ENCODE assay signal across 17 cellular contexts in genomic region chr2:9365498-9366019, GRCh38. TPM values are rescaled to one million over a fixed set of nuclear protein-coding genes. Genes with fewer than 3 reads are reported as not detected.
DNase-seq lines count a peak whose midpoint lies in the region; ATAC-seq, FAIRE-seq and TF ChIP-seq lines count a peak whose summit lies in the region.
"Had no signal": no experiment of that assay in that cellular context is flagged by ENCODE, and none has a peak within 500 bp of the region (broad histone marks: within the 10 kb centered on the region; RNA-seq: fewer than 3 reads in every experiment).

No MANE protein-coding gene starts in this region.

- peak; percentile 37 to 49 for ATAC-seq in right cardiac atrium
- peak; percentile 10 for ATAC-seq in naive thymus-derived CD4-positive, alpha-beta T cell
- peak; percentile 16 for ATAC-seq in aorta (ENCODE audit: low FRiP score)
- ATAC-seq in pancreas: no peak

- no peaks in the 10 kb centered on the region for H3K27me3 Mint-ChIP-seq in endodermal cell (ENCODE audit: insufficient read depth)
- H3K27me3 Mint-ChIP-seq in naive thymus-derived CD4-positive, alpha-beta T cell: peaks cover 0 to 23% (median 10%) of the 10 kb centered on the region in 5 donors

- H3K27ac ChIP-seq in right cardiac atrium (ENCODE audit: low read length) (no peak overlapping the region), left ventricle myocardium inferior (replicated peaks) (no peak overlapping the region), endodermal cell (ENCODE audit: low read depth, low read length) (no peak overlapping the region), aorta (ENCODE audit: low read depth in 1 of 2, low read length in 2 of 2) (no peak overlapping the region), pancreas (no peak overlapping the region)
- H3K27ac ChIP-seq in naive thymus-derived CD4-positive, alpha-beta T cell (ENCODE audit: low read depth, low read length): no peak overlapping the region

- peak overlapping the region; percentile 81 for H3K27ac Mint-ChIP-seq in endodermal cell
- H3K27ac Mint-ChIP-seq in naive thymus-derived CD4-positive, alpha-beta T cell: no peak overlapping the region
- H3K27ac Mint-ChIP-seq: CD4-positive, CD25-positive, alpha-beta regulatory T cell had no signal

- H3K9ac ChIP-seq in endodermal cell (ENCODE audit: extremely low read depth, low read length, poor library complexity, severe bottlenecking): no peak overlapping the region

- H3K4me3 Mint-ChIP-seq in endodermal cell: no peak overlapping the region
- H3K4me3 Mint-ChIP-seq in naive thymus-derived CD4-positive, alpha-beta T cell: no peak overlapping the region
- H3K4me3 Mint-ChIP-seq: CD4-positive, CD25-positive, alpha-beta regulatory T cell had no signal

- H3K27me3 ChIP-seq in right cardiac atrium (ENCODE audit: control insufficient read depth, insufficient read depth) (no peaks in the 10 kb centered on the region), left ventricle myocardium inferior (ENCODE audit: low read depth) (no peaks in the 10 kb centered on the region), endodermal cell (ENCODE audit: control insufficient read depth, insufficient read depth, low read length, poor library complexity, severe bottlenecking) (no peaks in the 10 kb centered on the region), aorta (ENCODE audit: control insufficient read depth in 1 of 2, insufficient read depth in 2 of 2, low read length in 1 of 2) (no peaks in the 10 kb centered on the region), pancreas (no peaks in the 10 kb centered on the region)
- H3K27me3 ChIP-seq in naive thymus-derived CD4-positive, alpha-beta T cell (ENCODE audit: control insufficient read depth in 2 of 2, insufficient read depth in 2 of 2, low read length in 2 of 2): no peaks in the 10 kb centered on the region

- H3K4me1 ChIP-seq in right cardiac atrium (ENCODE audit: control insufficient read depth, insufficient read depth, low read length): no peaks in the 10 kb centered on the region
- peaks cover 15% of the 10 kb centered on the region for H3K4me1 ChIP-seq in left ventricle myocardium inferior
- peaks cover 6% of the 10 kb centered on the region for H3K4me1 ChIP-seq in endodermal cell (ENCODE audit: control insufficient read depth, insufficient read depth, low read length)
- no peaks in the 10 kb centered on the region for H3K4me1 ChIP-seq in naive thymus-derived CD4-positive, alpha-beta T cell (ENCODE audit: control insufficient read depth in 2 of 2, insufficient read depth in 2 of 2, low read length in 2 of 2)
- H3K4me1 ChIP-seq in aorta (ENCODE audit: control insufficient read depth in 1 of 2, insufficient read depth in 2 of 2, low read length in 2 of 2): no peaks in the 10 kb centered on the region
- no peaks in the 10 kb centered on the region for H3K4me1 ChIP-seq in pancreas

- no peaks in the 10 kb centered on the region for H3K9me3 Mint-ChIP-seq in endodermal cell
- no peaks in the 10 kb centered on the region for H3K9me3 Mint-ChIP-seq in naive thymus-derived CD4-positive, alpha-beta T cell
- H3K9me3 Mint-ChIP-seq: CD4-positive, CD25-positive, alpha-beta regulatory T cell had no signal

- DNase-seq in right cardiac atrium (no peak), left ventricle myocardium inferior (no peak), endodermal cell (no peak), aorta (no peak), SKM-1 (lab: John Stamatoyannopoulos, UW; ENCODE audit: unreplicated experiment) (no peak), pancreas (no peak)
- no peak for DNase-seq in naive thymus-derived CD4-positive, alpha-beta T cell
- DNase-seq in effector CD8-positive, alpha-beta T cell (lab: John Stamatoyannopoulos, UW): no peak
- DNase-seq: ACHN; CD4-positive, CD25-positive, alpha-beta regulatory T cell; DMS79 treated with DMSO at 0.1 percent for 48 hours; HCEC 1CT had no signal

- intact Hi-C loops in right cardiac atrium (cut with DNase I) (no loop called here), left ventricle myocardium inferior (cut with micrococcal nuclease) (no loop called here), aorta (cut with DNase I) (no loop called here), pancreas (cut with DNase I) (no loop called here)
- intact Hi-C loops in naive thymus-derived CD4-positive, alpha-beta T cell (cut with micrococcal nuclease): no loop called here

- FAIRE-seq in pancreas (lab: Jason Lieb, UNC): no peak
- FAIRE-seq: D721Med, G401.6, GM12892, HTR-8/SVneo, K562 had no signal

- H3K9me3 ChIP-seq in right cardiac atrium (ENCODE audit: control insufficient read depth, low read length): no peaks in the 10 kb centered on the region
- H3K9me3 ChIP-seq in left ventricle myocardium inferior (replicated peaks): no peaks in the 10 kb centered on the region
- no peaks in the 10 kb centered on the region for H3K9me3 ChIP-seq in endodermal cell (ENCODE audit: control insufficient read depth, low read length)
- no peaks in the 10 kb centered on the region for H3K9me3 ChIP-seq in naive thymus-derived CD4-positive, alpha-beta T cell (ENCODE audit: control insufficient read depth in 2 of 3, low read length in 3 of 3)
- H3K9me3 ChIP-seq in aorta (ENCODE audit: control insufficient read depth, low read length): no peaks in the 10 kb centered on the region
- no peaks in the 10 kb centered on the region for H3K9me3 ChIP-seq in pancreas

- WGBS in right cardiac atrium: 86% methylated on average over 8 of the region's 8 CpGs
- WGBS in endodermal cell (ENCODE audit: insufficient coverage in 1 of 2, insufficient read length in 1 of 2), 2 experiments: 88 to 100% methylated on average over 3 to 8 of the region's 8 CpGs
- WGBS in aorta, 2 donors: 83 to 86% methylated on average over 8 of the region's 8 CpGs
- whole genome bisulfite sequencing in pancreas, 2 donors: 87 to 91% methylated on average over 8 of the region's 8 CpGs

- H3K36me3 ChIP-seq in left ventricle myocardium inferior (peaks cover 67% of the 10 kb centered on the region), endodermal cell (ENCODE audit: control insufficient read depth, insufficient read depth, low read length) (peaks cover 3% of the 10 kb centered on the region), aorta (ENCODE audit: control insufficient read depth in 1 of 2, insufficient read depth in 2 of 2, low read length in 1 of 2) (peaks cover 0 to 3% of the 10 kb centered on the region in 2 donors), pancreas (peaks cover 0 to 15% (median 8%) of the 10 kb centered on the region in 3 donors)
- H3K36me3 ChIP-seq in naive thymus-derived CD4-positive, alpha-beta T cell (ENCODE audit: control insufficient read depth in 2 of 3, insufficient read depth in 3 of 3, low read length in 3 of 3): no peaks in the 10 kb centered on the region

- CTCF ChIA-PET in naive thymus-derived CD4-positive, alpha-beta T cell (lab: Charles Lee): no interaction called here

- POLR2A ChIA-PET in naive thymus-derived CD4-positive, alpha-beta T cell (lab: Charles Lee): no interaction called here

- no peaks in the 10 kb centered on the region for H3K36me3 Mint-ChIP-seq in endodermal cell (ENCODE audit: low read depth)
- no peaks in the 10 kb centered on the region for H3K36me3 Mint-ChIP-seq in naive thymus-derived CD4-positive, alpha-beta T cell
- H3K36me3 Mint-ChIP-seq: CD4-positive, CD25-positive, alpha-beta regulatory T cell had no signal

- H3K4me3 ChIP-seq in right cardiac atrium (ENCODE audit: low read length) (no peak overlapping the region), left ventricle myocardium inferior (no peak overlapping the region), endodermal cell (ENCODE audit: low read length) (no peak overlapping the region), aorta (ENCODE audit: low read length in 2 of 2) (no peak overlapping the region), pancreas (no peak overlapping the region)
- H3K4me3 ChIP-seq in naive thymus-derived CD4-positive, alpha-beta T cell (ENCODE audit: low read length): no peak overlapping the region
- H3K4me3 ChIP-seq: K562 had no signal

- no peak for TF ChIP-seq CTCF in left ventricle myocardium inferior (IDR thresholded peaks at IDR 0.05; ENCODE audit: borderline replicate concordance)
- no peak for TF ChIP-seq CTCF in endodermal cell (conservative IDR thresholded peaks at IDR 0.05)
- no peak for TF ChIP-seq CTCF in pancreas (IDR thresholded peaks at IDR 0.05)

- H3K4me1 Mint-ChIP-seq in endodermal cell: peaks cover 29% of the 10 kb centered on the region
- no peaks in the 10 kb centered on the region for H3K4me1 Mint-ChIP-seq in naive thymus-derived CD4-positive, alpha-beta T cell
- H3K4me1 Mint-ChIP-seq: CD4-positive, CD25-positive, alpha-beta regulatory T cell had no signal

RNA-seq across cellular contexts. Expression of gene ITGB1BP1, which starts 57.8 kb away (rescaled TPM):
- total RNA-seq in right cardiac atrium: 100 to 1,000 TPM in 1 of 4 donors, 10 to 100 TPM in 3; 80.5 to 137 (median 84.2) TPM
- polyA plus RNA-seq in right cardiac atrium: 126 TPM
- total RNA-seq in left ventricle myocardium inferior: 75.6 TPM
- 10 to 100 TPM; 34.9 to 58.9 TPM for total RNA-seq in endodermal cell
- 42.8 TPM for polyA plus RNA-seq in endodermal cell (2013, experiment 1 of 2)
- 47.2 TPM for polyA plus RNA-seq in endodermal cell (2013, experiment 2 of 2)
- total RNA-seq in naive thymus-derived CD4-positive, alpha-beta T cell: 100 to 1,000 TPM in 1 of 5 experiments, 10 to 100 TPM in 4; 45.1 to 107 (median 54.3) TPM
- polyA plus RNA-seq in naive thymus-derived CD4-positive, alpha-beta T cell: 100 to 1,000 TPM; 109 to 123 TPM
- 100 to 1,000 TPM; 112 to 121 TPM for total RNA-seq in aorta
- 100 to 1,000 TPM; 151 to 168 TPM for polyA plus RNA-seq in aorta
- total RNA-seq in pancreas: 10 to 100 TPM; 10.8 to 30.6 (median 18.9) TPM
- 10 to 100 TPM; 27.2 to 55.4 TPM for polyA plus RNA-seq in pancreas

RNA-seq across cellular contexts. Expression of gene CPSF3, which starts 57.9 kb away (rescaled TPM):
- total RNA-seq in right cardiac atrium (10 to 100 TPM; 14.1 to 19.7 (median 16.1) TPM), left ventricle myocardium inferior (15.6 TPM), endodermal cell (10 to 100 TPM; 75.0 to 85.2 TPM), aorta (10 to 100 TPM; 16.2 to 20.4 TPM), pancreas (10 to 100 TPM in 4 of 6 donors, 1 to 10 TPM in 2; 7.0 to 13.2 (median 11.6) TPM)
- polyA plus RNA-seq in right cardiac atrium (13.1 TPM), aorta (10 to 100 TPM; 12.9 to 13.2 TPM), pancreas (10 to 100 TPM in 1 of 2 donors, 1 to 10 TPM in 1; 5.7 to 10.6 TPM)
- 95.0 TPM for polyA plus RNA-seq in endodermal cell (2013, experiment 1 of 2)
- polyA plus RNA-seq in endodermal cell (2013, experiment 2 of 2): 83.4 TPM
- 10 to 100 TPM; 18.0 to 47.8 (median 21.7) TPM for total RNA-seq in naive thymus-derived CD4-positive, alpha-beta T cell
- polyA plus RNA-seq in naive thymus-derived CD4-positive, alpha-beta T cell: 10 to 100 TPM; 22.2 to 27.7 TPM

Comparison
In these comparisons a context has a peak if more than half of its experiments do, and no peak if none do; other contexts are left out.
1. ATAC-seq: peak in right cardiac atrium (2 of 2), naive thymus-derived CD4-positive, alpha-beta T cell (single experiment) and aorta (single experiment); none in pancreas (0 of 4).